8 cellular contexts compared by ENCODE assay signal in the genomic region with DNA sequence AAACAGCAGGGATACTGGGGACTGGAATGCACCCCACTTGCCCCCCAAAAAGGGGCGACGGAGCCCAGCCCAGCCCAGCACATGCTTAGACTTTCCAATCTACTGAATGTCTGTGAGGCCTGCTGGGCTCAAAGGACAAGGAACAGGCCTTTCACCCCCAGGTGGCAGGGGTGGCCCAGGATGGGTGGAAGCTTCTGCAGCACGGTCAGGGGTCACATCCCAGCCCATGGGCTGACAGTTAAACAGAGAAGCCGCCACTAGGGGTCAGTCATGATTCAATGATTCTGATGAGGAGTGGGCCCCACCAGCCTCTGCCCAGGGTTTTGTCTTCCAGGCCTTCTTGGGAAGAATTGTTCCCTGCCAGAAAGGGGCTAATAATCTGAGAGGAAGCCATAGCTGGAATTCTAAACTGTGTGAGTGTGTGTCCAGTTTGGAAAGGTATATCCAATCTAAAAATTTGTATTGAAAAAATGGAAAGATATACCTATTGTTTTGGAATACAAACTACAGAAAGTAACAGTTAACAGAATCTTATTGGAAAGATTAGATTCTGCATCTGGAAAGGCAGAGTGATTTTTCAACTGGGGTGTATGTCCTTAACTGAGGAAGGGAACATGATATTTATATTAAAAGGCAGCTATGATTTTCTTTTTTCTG. TPM values are rescaled to one million over a fixed set of nuclear protein-coding genes. Genes with fewer than 3 reads are reported as not detected.
A peak's percentile ranks its signal among the peaks of the same experiment; 100 is the strongest.
DNase-seq lines count a peak whose midpoint lies in the region; ATAC-seq, FAIRE-seq and TF ChIP-seq lines count a peak whose summit lies in the region.

No MANE protein-coding gene starts in this region.

- dilution Hi-C loops in endothelial cell of umbilical vein (cut with MboI; ENCODE audit: extremely low pct_ligation_motif_present, low sequenced_read_pairs), result no loop called here

- peak in 2 of 3 donors; percentile 44 to 56 for ATAC-seq in natural killer cell
- ATAC-seq in natural killer cell treated with Interleukin-12 subunit alpha and Interleukin-12 subunit beta and Interleukin-15 and Interleukin-18, amount 100 ng/mL, for 72 hours, result no peak
- ATAC-seq in naive thymus-derived CD8-positive, alpha-beta T cell, result peak; percentile 50 to 55
- no peak for ATAC-seq in GM19035 (IDR thresholded peaks at IDR 0.05; ENCODE audit: unreplicated experiment)

- intact Hi-C loops in natural killer cell (cut with micrococcal nuclease), result loop anchor here (5.0 kb wide), 1 partner anchor 544 kb away; no protein-coding TSS in a partner anchor
- intact Hi-C loops in endothelial cell of umbilical vein (cut with micrococcal nuclease), result loop anchor here (1.0 kb wide), 2 partner anchors 71 to 113 kb away; no protein-coding TSS in a partner anchor
- intact Hi-C loops in uterus (cut with DNase I; ENCODE audit: low total_unique reads), result no loop called here

- H3K27ac ChIP-seq in endothelial cell of umbilical vein (ENCODE audit: insufficient read depth, low read depth, low read length), result no peak overlapping the region
- H3K27ac ChIP-seq in uterus, result no peak overlapping the region

- no peaks in the 10 kb centered on the region for H3K36me3 Mint-ChIP-seq in natural killer cell
- H3K36me3 Mint-ChIP-seq in natural killer cell treated with Interleukin-12 subunit alpha and Interleukin-12 subunit beta and Interleukin-15 and Interleukin-18, amount 100 ng/mL, for 72 hours, result no peaks in the 10 kb centered on the region
- H3K36me3 Mint-ChIP-seq in naive thymus-derived CD8-positive, alpha-beta T cell, result no peaks in the 10 kb centered on the region

- BruUV-seq in endothelial cell of umbilical vein (replicated peaks; lab: Mats Ljungman, UMichigan), result no TSS peak

- no peak for TF ChIP-seq POLR2A in endothelial cell of umbilical vein (IDR thresholded peaks at IDR 0.05; ENCODE audit: low read depth, low read length)
- no peak for TF ChIP-seq POLR2A in uterus (IDR thresholded peaks at IDR 0.05)

- CTCF ChIA-PET in endothelial cell of umbilical vein (lab: Charles Lee), result interaction anchor here (0.7 to 3.1 kb wide), 16 partner anchors 8 to 546 kb away, joined by 3 to 29 read pairs (median 4); partner anchors contain the start of gene CHRNA3

- H3K4me1 Mint-ChIP-seq in natural killer cell, result peaks cover 0 to 11% of the 10 kb centered on the region in 2 donors
- peaks cover 0 to 3% of the 10 kb centered on the region in 2 donors for H3K4me1 Mint-ChIP-seq in natural killer cell treated with Interleukin-12 subunit alpha and Interleukin-12 subunit beta and Interleukin-15 and Interleukin-18, amount 100 ng/mL, for 72 hours (ENCODE audit: low read depth in 2 of 2)
- H3K4me1 Mint-ChIP-seq in naive thymus-derived CD8-positive, alpha-beta T cell, result peaks cover 6 to 13% (median 9%) of the 10 kb centered on the region in 4 donors

- peak; percentile 77 for FAIRE-seq in endothelial cell of umbilical vein (lab: Jason Lieb, UNC)

- POLR2A ChIA-PET in endothelial cell of umbilical vein (lab: Charles Lee), result no interaction called here
- POLR2A ChIA-PET in naive thymus-derived CD8-positive, alpha-beta T cell (lab: Charles Lee), result no interaction called here

- H3K27ac Mint-ChIP-seq in natural killer cell, result no peak overlapping the region
- H3K27ac Mint-ChIP-seq in natural killer cell treated with Interleukin-12 subunit alpha and Interleukin-12 subunit beta and Interleukin-15 and Interleukin-18, amount 100 ng/mL, for 72 hours, result no peak overlapping the region
- no peak overlapping the region for H3K27ac Mint-ChIP-seq in naive thymus-derived CD8-positive, alpha-beta T cell

- H3K4me3 ChIP-seq in WI38 (ENCODE audit: low read depth, low read length), result no peak overlapping the region
- no peak overlapping the region for H3K4me3 ChIP-seq in endothelial cell of umbilical vein (replicated peaks in 1 of 3; ENCODE audit: insufficient read depth in 1 of 3, low read depth in 1 of 3, low read length in 3 of 3)
- H3K4me3 ChIP-seq in uterus, result no peak overlapping the region

- H3K9me3 Mint-ChIP-seq in natural killer cell, result no peaks in the 10 kb centered on the region
- no peaks in the 10 kb centered on the region for H3K9me3 Mint-ChIP-seq in natural killer cell treated with Interleukin-12 subunit alpha and Interleukin-12 subunit beta and Interleukin-15 and Interleukin-18, amount 100 ng/mL, for 72 hours
- peaks cover 0 to 3% (median 0%) of the 10 kb centered on the region in 9 donors for H3K9me3 Mint-ChIP-seq in naive thymus-derived CD8-positive, alpha-beta T cell

- H3K36me3 ChIP-seq in endothelial cell of umbilical vein (ENCODE audit: control insufficient read depth in 2 of 2, extremely low read depth in 1 of 2, insufficient read depth in 2 of 2, low read length in 2 of 2) (no peaks in the 10 kb centered on the region), uterus (no peaks in the 10 kb centered on the region)

- no peak overlapping the region for H3K4me2 ChIP-seq in endothelial cell of umbilical vein (ENCODE audit: insufficient read depth, low read length)

- peaks cover 5 to 19% of the 10 kb centered on the region in 2 donors for H3K27me3 Mint-ChIP-seq in natural killer cell (ENCODE audit: low read depth in 2 of 2)
- H3K27me3 Mint-ChIP-seq in natural killer cell treated with Interleukin-12 subunit alpha and Interleukin-12 subunit beta and Interleukin-15 and Interleukin-18, amount 100 ng/mL, for 72 hours, result peaks cover 5 to 7% of the 10 kb centered on the region in 2 donors
- H3K27me3 Mint-ChIP-seq in naive thymus-derived CD8-positive, alpha-beta T cell, result peaks cover 0 to 18% (median 11%) of the 10 kb centered on the region in 5 donors

- TF ChIP-seq CTCF in natural killer cell (IDR thresholded peaks at IDR 0.05) (peak; percentile 11), WI38 (IDR thresholded peaks at IDR 0.05; ENCODE audit: low read depth, low read length) (peak; percentile 56), endothelial cell of umbilical vein (IDR thresholded peaks at IDR 0.05; ENCODE audit: extremely low read depth in 1 of 2, insufficient read depth in 1 of 2, low read depth in 1 of 2, low read length in 2 of 2) (peak; percentile 60 to 69), uterus (IDR thresholded peaks at IDR 0.05) (peak in 3 of 4 experiments; percentile 31 to 52 (median 40))

- H3K9me1 ChIP-seq in endothelial cell of umbilical vein (replicated peaks; ENCODE audit: control insufficient read depth, extremely low read depth, insufficient read depth, low read length), result no peaks in the 10 kb centered on the region

- H3K4me1 ChIP-seq in endothelial cell of umbilical vein (ENCODE audit: control insufficient read depth, extremely low read depth, insufficient read depth, low read length) (peaks cover 2% of the 10 kb centered on the region), uterus (peaks cover 0 to 10% of the 10 kb centered on the region in 2 donors)

- no peaks in the 10 kb centered on the region for H4K20me1 ChIP-seq in endothelial cell of umbilical vein (replicated peaks; ENCODE audit: control insufficient read depth, extremely low read depth, insufficient read depth, low read length)

- H3K27me3 ChIP-seq in endothelial cell of umbilical vein (ENCODE audit: control insufficient read depth in 2 of 2, insufficient read depth in 2 of 2, low read length in 2 of 2) (peaks cover 0 to 5% of the 10 kb centered on the region in 2 experiments), uterus (no peaks in the 10 kb centered on the region)

- no peak overlapping the region for H3K4me3 Mint-ChIP-seq in natural killer cell
- no peak overlapping the region for H3K4me3 Mint-ChIP-seq in natural killer cell treated with Interleukin-12 subunit alpha and Interleukin-12 subunit beta and Interleukin-15 and Interleukin-18, amount 100 ng/mL, for 72 hours
- H3K4me3 Mint-ChIP-seq in naive thymus-derived CD8-positive, alpha-beta T cell, result peak overlapping the region in 2 of 10 donors; percentile 33 to 82

- H3K9ac ChIP-seq in endothelial cell of umbilical vein (replicated peaks; ENCODE audit: extremely low read depth, insufficient read depth, low read length), result no peak overlapping the region

- DNase-seq in natural killer cell, result no peak
- no peak for DNase-seq in natural killer cell treated with Interleukin-12 subunit alpha and Interleukin-12 subunit beta and Interleukin-15 and Interleukin-18, amount 100 ng/mL, for 72 hours (ENCODE audit: low spot score)
- DNase-seq in NCI-H2081 (lab: John Stamatoyannopoulos, UW), result peak; percentile 59 to 75
- DNase-seq in endothelial cell of umbilical vein (ENCODE audit: low read depth, low spot score), result peak; percentile 35
- DNase-seq in naive thymus-derived CD8-positive, alpha-beta T cell, result peak in 9 of 10 donors; percentile 10 to 68 (median 34)
- DNase-seq in uterus, result no peak

- H3K9me3 ChIP-seq in endothelial cell of umbilical vein (replicated peaks; ENCODE audit: control insufficient read depth, insufficient read depth, low read length), result no peaks in the 10 kb centered on the region
- H3K9me3 ChIP-seq in uterus, result no peaks in the 10 kb centered on the region

- no peak overlapping the region for H2AFZ ChIP-seq in endothelial cell of umbilical vein (ENCODE audit: low read depth, low read length)

- H3K79me2 ChIP-seq in endothelial cell of umbilical vein (ENCODE audit: control insufficient read depth, insufficient read depth, low read length), result no peaks in the 10 kb centered on the region

RNA-seq across cellular contexts. Expression of gene CHRNB4, which starts 2.2 kb away (rescaled TPM):
- total RNA-seq in natural killer cell (not detected), endothelial cell of umbilical vein (not detected in 2 replicates), uterus (under 1 TPM in 2 of 4 donors, not detected in 2; 0.21 to 0.69 TPM)
- total RNA-seq in natural killer cell treated with Interleukin-12 subunit alpha and Interleukin-12 subunit beta and Interleukin-15 and Interleukin-18, amount 100 ng/mL, for 72 hours, result not detected
- polyA plus RNA-seq in endothelial cell of umbilical vein, result 0.03 and 0.08 TPM in 2 replicates
- polyA plus RNA-seq in endothelial cell of umbilical vein (2011; cell fraction: cytosol; rRNA removed), result 0.03 and 0.05 TPM in 2 replicates
- polyA plus RNA-seq in endothelial cell of umbilical vein (2011; cell fraction: nucleus; rRNA removed), result not detected in 2 replicates
- polyA plus RNA-seq in endothelial cell of umbilical vein (2012), result 0.11 TPM in 1 of 2 replicates, not detected in the other
- polyA minus RNA-seq in endothelial cell of umbilical vein, result not detected in 2 replicates
- polyA minus RNA-seq in endothelial cell of umbilical vein (2011; cell fraction: cytosol; rRNA and poly(A)+ RNA removed), result not detected
- not detected in 2 replicates for polyA minus RNA-seq in endothelial cell of umbilical vein (2011; cell fraction: nucleus; rRNA and poly(A)+ RNA removed)
- not detected for total RNA-seq in naive thymus-derived CD8-positive, alpha-beta T cell
- polyA plus RNA-seq in naive thymus-derived CD8-positive, alpha-beta T cell, result not detected

RNA-seq across cellular contexts. Expression of gene CHRNA3, which starts 18.0 kb away (rescaled TPM):
- total RNA-seq in natural killer cell (not detected), endothelial cell of umbilical vein (not detected in 2 replicates), uterus (1 to 10 TPM in 2 of 4 donors, not detected in 2; 1.3 TPM)
- total RNA-seq in natural killer cell treated with Interleukin-12 subunit alpha and Interleukin-12 subunit beta and Interleukin-15 and Interleukin-18, amount 100 ng/mL, for 72 hours, result not detected
- not detected in 2 replicates for polyA plus RNA-seq in endothelial cell of umbilical vein
- polyA plus RNA-seq in endothelial cell of umbilical vein (2011; cell fraction: cytosol; rRNA removed), result not detected in 2 replicates
- polyA plus RNA-seq in endothelial cell of umbilical vein (2011; cell fraction: nucleus; rRNA removed), result not detected in 2 replicates
- polyA plus RNA-seq in endothelial cell of umbilical vein (2012), result 0.05 TPM in 1 of 2 replicates, not detected in the other
- not detected in 2 replicates for polyA minus RNA-seq in endothelial cell of umbilical vein
- polyA minus RNA-seq in endothelial cell of umbilical vein (2011; cell fraction: cytosol; rRNA and poly(A)+ RNA removed), result not detected
- not detected in 2 replicates for polyA minus RNA-seq in endothelial cell of umbilical vein (2011; cell fraction: nucleus; rRNA and poly(A)+ RNA removed)
- not detected for total RNA-seq in naive thymus-derived CD8-positive, alpha-beta T cell
- not detected for polyA plus RNA-seq in naive thymus-derived CD8-positive, alpha-beta T cell

Comparison
In these comparisons a context has a peak if more than half of its experiments do, and no peak if none do; other contexts are left out.
1. ATAC-seq: peak in natural killer cell (2 of 3) and naive thymus-derived CD8-positive, alpha-beta T cell (2 of 2); none in natural killer cell treated with Interleukin-12 subunit alpha and Interleukin-12 subunit beta and Interleukin-15 and Interleukin-18, amount 100 ng/mL, for 72 hours (0 of 2) and GM19035 (single experiment).
2. DNase-seq: peak in NCI-H2081 (2 of 2), endothelial cell of umbilical vein (single experiment) and naive thymus-derived CD8-positive, alpha-beta T cell (9 of 10); none in natural killer cell (single experiment), natural killer cell treated with Interleukin-12 subunit alpha and Interleukin-12 subunit beta and Interleukin-15 and Interleukin-18, amount 100 ng/mL, for 72 hours (single experiment) and uterus (0 of 2).
3. CTCF ChIP-seq: peak in every context shown above with its lines; median percentile 64 in endothelial cell of umbilical vein; 56 in WI38; 40 in uterus; 11 in natural killer cell.